In genomic region chr1:39410915-39411436, GRCh38 we compare ENCODE assay signal across 9 cellular contexts.
DNase-seq lines count a peak whose midpoint lies in the region; ATAC-seq, FAIRE-seq and TF ChIP-seq lines count a peak whose summit lies in the region.
"Had no signal": no experiment of that assay in that cellular context is flagged by ENCODE, and none has a peak within 500 bp of the region (broad histone marks: within the 10 kb centered on the region; RNA-seq: fewer than 3 reads in every experiment).

No MANE protein-coding gene starts in this region.

- POLR2A ChIA-PET in K562 (lab: Yijun Ruan, JAX), result interaction anchor here (0.7 to 5.9 kb wide), 19 partner anchors 9 to 301 kb away, joined by 3 to 42 read pairs (median 3); partner anchors contain the start of gene PABPC4

- H3K4me1 Mint-ChIP-seq in T-helper 2 cell treated with Interferon-gamma antibody and Interleukin-4, amounts not matched to agents 5 μg/mL and 100 μg/mL, for 36 hours (ENCODE audit: low read depth), result peaks cover 31% of the 10 kb centered on the region

- peak; percentile 64 for ATAC-seq in K562
- ATAC-seq in HG03045 (IDR thresholded peaks at IDR 0.05; ENCODE audit: unreplicated experiment), result no peak
- ATAC-seq in GM18873 (IDR thresholded peaks at IDR 0.05; ENCODE audit: low FRiP score, unreplicated experiment), result no peak

- TF ChIP-seq CTCF in K562 (IDR thresholded peaks at IDR 0.05 in 2 of 3, conservative IDR thresholded peaks at IDR 0.05 in 1 of 3; ENCODE audit: insufficient read depth in 2 of 3, low read depth in 1 of 3, low read length in 3 of 3), result peak; percentile 86 to 95 (median 94)

- no peaks in the 10 kb centered on the region for H3K27me3 ChIP-seq in K562 (ENCODE audit: control insufficient read depth in 2 of 2, insufficient read depth in 2 of 2, low read length in 2 of 2)
- no peaks in the 10 kb centered on the region for H3K27me3 ChIP-seq in skeletal muscle tissue (ENCODE audit: control insufficient read depth in 3 of 3, insufficient read depth in 3 of 3, low read length in 3 of 3)

- H4K20me1 ChIP-seq in K562 (replicated peaks; ENCODE audit: control insufficient read depth, insufficient read depth, low read length), result peaks cover 14% of the 10 kb centered on the region

- H3K36me3 ChIP-seq in K562 (ENCODE audit: control insufficient read depth, insufficient read depth, low read length) (peaks cover 42% of the 10 kb centered on the region), skeletal muscle tissue (ENCODE audit: control insufficient read depth in 3 of 3, insufficient read depth in 3 of 3, low read length in 3 of 3) (peaks cover 0 to 4% (median 3%) of the 10 kb centered on the region in 3 donors)

- TF ChIP-seq EP300 in K562 (IDR thresholded peaks at IDR 0.05; ENCODE audit: low read length), result peak; percentile 27; the same call in 1 of the 2 replicates

- peak; percentile 67 to 92 for TF ChIP-seq RAD21 in K562 (CRISPR knock-in tag; conservative IDR thresholded peaks at IDR 0.05 in 1 of 2, IDR thresholded peaks at IDR 0.05 in 1 of 2)

- intact Hi-C loops in K562 (cut with micrococcal nuclease), result loop anchor here (2.0 to 10.0 kb wide), 3 partner anchors 34 to 306 kb away; no protein-coding TSS in a partner anchor

- CTCF ChIA-PET in K562 (lab: Yijun Ruan, JAX; ENCODE audit: low intra/inter-chr PET ratio), result interaction anchor here (2.1 kb wide), 1 partner anchor 144 kb away, joined by 10 read pairs; no protein-coding TSS in a partner anchor

- H3K36me3 Mint-ChIP-seq in T-helper 2 cell treated with Interferon-gamma antibody and Interleukin-4, amounts not matched to agents 5 μg/mL and 100 μg/mL, for 36 hours (ENCODE audit: low read depth), result peaks cover 27% of the 10 kb centered on the region

- no TSS peak for BruUV-seq in K562 (replicated peaks; lab: Mats Ljungman, UMichigan)

- DNase-seq in DMS 273 treated with DMSO at 0.1 percent for 48 hours (lab: John Stamatoyannopoulos, UW), result peak; percentile 99
- DNase-seq in LHCN-M2 (ENCODE audit: low read depth), result peak; percentile 90
- DNase-seq in T-helper 2 cell treated with Interferon-gamma antibody and Interleukin-4, amounts not matched to agents 5 μg/mL and 100 μg/mL, for 36 hours (ENCODE audit: low spot score), result peak; percentile 22
- DNase-seq in K562 (ENCODE audit: extremely low read depth in 1 of 4, low spot score in 3 of 4), result peak; percentile 65 to 90 (median 74)

- no peak overlapping the region for H3K27ac ChIP-seq in K562 (ENCODE audit: extremely low read depth, low read depth, low read length)
- H3K27ac ChIP-seq in skeletal muscle tissue (ENCODE audit: low read depth, low read length), result peak overlapping the region; percentile 9

- H3K9me1 ChIP-seq in K562 (ENCODE audit: control insufficient read depth, insufficient read depth, low read length), result no peaks in the 10 kb centered on the region

- H3K9ac ChIP-seq in K562 (ENCODE audit: insufficient read depth in 1 of 2, low read depth in 2 of 2, low read length in 2 of 2) (peak overlapping the region; percentile 8 to 22; a peak in 2 of 4 replicates), skeletal muscle tissue (ENCODE audit: low read depth in 1 of 3, low read length in 3 of 3) (peak overlapping the region; percentile 36 to 70 (median 56))

- no peak overlapping the region for H2AFZ ChIP-seq in K562 (ENCODE audit: low read depth, low read length)

- H3K79me2 ChIP-seq in K562 (ENCODE audit: control insufficient read depth, insufficient read depth, low read length), result peaks cover 65% of the 10 kb centered on the region

- peak overlapping the region; percentile 76 for H3K4me2 ChIP-seq in K562 (ENCODE audit: insufficient read depth, low read length)

- in situ Hi-C loops in K562 (cut with MboI), result no loop called here

- H3K9me3 Mint-ChIP-seq in T-helper 2 cell treated with Interferon-gamma antibody and Interleukin-4, amounts not matched to agents 5 μg/mL and 100 μg/mL, for 36 hours, result no peaks in the 10 kb centered on the region
- H3K9me3 Mint-ChIP-seq: dendritic cell treated with granulocyte-macrophage colony-stimulating factor and Interleukin-4, amounts not matched to agents 40 ng/mL and 50 ng/mL, for 4 days had no signal

- TF ChIP-seq POLR2A in K562 (conservative IDR thresholded peaks at IDR 0.05), result no peak

- H3K4me3 Mint-ChIP-seq in T-helper 2 cell treated with Interferon-gamma antibody and Interleukin-4, amounts not matched to agents 5 μg/mL and 100 μg/mL, for 36 hours, result no peak overlapping the region

- H3K27ac Mint-ChIP-seq in T-helper 2 cell treated with Interferon-gamma antibody and Interleukin-4, amounts not matched to agents 5 μg/mL and 100 μg/mL, for 36 hours, result peak overlapping the region; percentile 19
- H3K27ac Mint-ChIP-seq: dendritic cell treated with granulocyte-macrophage colony-stimulating factor and Interleukin-4, amounts not matched to agents 40 ng/mL and 50 ng/mL, for 4 days had no signal

- peak; percentile 96 for FAIRE-seq in K562 (lab: Jason Lieb, UNC)

- H3K9me3 ChIP-seq in K562 (replicated peaks; ENCODE audit: control insufficient read depth, insufficient read depth, low read depth, low read length), result no peaks in the 10 kb centered on the region
- H3K9me3 ChIP-seq in iPS-18c (ENCODE audit: control insufficient read depth, insufficient read depth, low read length), result no peaks in the 10 kb centered on the region
- no peaks in the 10 kb centered on the region for H3K9me3 ChIP-seq in skeletal muscle tissue (ENCODE audit: control insufficient read depth in 3 of 3, low read length in 3 of 3)

- H3K4me3 ChIP-seq in K562 (peak overlapping the region; percentile 7; the same call in 1 of the 2 replicates), iPS-18c (ENCODE audit: insufficient read depth, low read depth, low read length) (peak overlapping the region; percentile 79; the same call in 1 of the 2 replicates), skeletal muscle tissue (ENCODE audit: low read length in 3 of 3) (peak overlapping the region; percentile 45 to 89 (median 75))

- 12% methylated on average over 3 of the region's 3 CpGs for WGBS in K562 (ENCODE audit: insufficient coverage, low coverage, missing lambda C conversion rate)

- H3K4me1 ChIP-seq in K562 (replicated peaks in 1 of 2; ENCODE audit: control insufficient read depth in 2 of 2, insufficient read depth in 2 of 2, low read length in 2 of 2) (peaks cover 25 to 36% of the 10 kb centered on the region in 2 experiments; a peak in 4 of 5 replicates), skeletal muscle tissue (ENCODE audit: control insufficient read depth in 3 of 3, insufficient read depth in 3 of 3, low read length in 3 of 3) (peaks cover 60 to 70% (median 68%) of the 10 kb centered on the region in 3 donors)

- no peaks in the 10 kb centered on the region for H3K27me3 Mint-ChIP-seq in T-helper 2 cell treated with Interferon-gamma antibody and Interleukin-4, amounts not matched to agents 5 μg/mL and 100 μg/mL, for 36 hours (ENCODE audit: low read depth)
- H3K27me3 Mint-ChIP-seq: dendritic cell treated with granulocyte-macrophage colony-stimulating factor and Interleukin-4, amounts not matched to agents 40 ng/mL and 50 ng/mL, for 4 days had no signal

TF ChIP-seq in K562, 482 proteins besides CTCF, POLR2A, EP300 and RAD21 (continues in another document):
- TF ChIP-seq ZKSCAN3 (CRISPR knock-in tag; IDR thresholded peaks at IDR 0.05) (no peak), ZBTB7A (IDR thresholded peaks at IDR 0.05; ENCODE audit: borderline replicate concordance, control insufficient read depth, low read depth, low read length) (no peak), ZNF140 (CRISPR knock-in tag; IDR thresholded peaks at IDR 0.05) (no peak), ZNF395 (CRISPR knock-in tag; IDR thresholded peaks at IDR 0.05) (no peak), ZNF518B (CRISPR knock-in tag; IDR thresholded peaks at IDR 0.05) (no peak), SMARCE1 (IDR thresholded peaks at IDR 0.05) (0 out of 2 replicates have a peak, but pooled peaks have one; percentile 35), FOXA1 (IDR thresholded peaks at IDR 0.05; ENCODE audit: borderline replicate concordance) (no peak)

Comparison
In these comparisons a context has a peak if more than half of its experiments do, and no peak if none do; other contexts are left out.
1. DNase-seq: peak in every context shown above with its lines; median percentile 99 in DMS 273 treated with DMSO at 0.1 percent for 48 hours; 90 in LHCN-M2; 74 in K562; 22 in T-helper 2 cell treated with Interferon-gamma antibody and Interleukin-4, amounts not matched to agents 5 μg/mL and 100 μg/mL, for 36 hours.
2. H3K4me3 ChIP-seq: peak in every context shown above with its lines; median percentile 79 in iPS-18c; 75 in skeletal muscle tissue; 7 in K562.